In genomic region chr17:33292981-33293867, GRCh38 we compare ENCODE assay signal across 9 cellular contexts. TPM values are rescaled to one million over a fixed set of nuclear protein-coding genes. Genes with fewer than 3 reads are reported as not detected.
DNase-seq lines count a peak whose midpoint lies in the region; ATAC-seq and TF ChIP-seq lines count a peak whose summit lies in the region.
"Had no signal": no experiment of that assay in that cellular context is flagged by ENCODE, and none has a peak within 500 bp of the region (broad histone marks: within the 10 kb centered on the region; RNA-seq: fewer than 3 reads in every experiment).

ASIC2 (minus strand) TSS chr17:33293295.

- intact Hi-C loops in activated T-helper 2 cell treated with anti-CD3 and anti-CD28 coated beads, Interferon-gamma antibody, Interleukin-2, Interleukin-4, amounts not matched to agents 10 μg/mL and 5 μg/mL and 100 μg/mL, durations not matched to agents 14 hours and 24 hours and 36 hours (cut with micrococcal nuclease): no loop called here

- no peaks in the 10 kb centered on the region for H3K9me3 Mint-ChIP-seq in osteocyte (ENCODE audit: unreplicated experiment)
- no peaks in the 10 kb centered on the region for H3K9me3 Mint-ChIP-seq in activated T-helper 2 cell treated with anti-CD3 and anti-CD28 coated beads, Interferon-gamma antibody, Interleukin-2, Interleukin-4, amounts not matched to agents 10 μg/mL and 5 μg/mL and 100 μg/mL, durations not matched to agents 14 hours and 24 hours and 36 hours
- H3K9me3 Mint-ChIP-seq: activated naive CD4-positive, alpha-beta T cell treated with anti-CD3 and anti-CD28 coated beads, Interleukin-2, amount 50 U/mL, for 72 hours had no signal

- H3K27ac ChIP-seq in epithelial cell of prostate: no peak within 1 kb of the TSS

- H3K36me3 Mint-ChIP-seq in osteocyte (ENCODE audit: unreplicated experiment): no peaks in the 10 kb centered on the region
- no peaks in the 10 kb centered on the region for H3K36me3 Mint-ChIP-seq in activated T-helper 2 cell treated with anti-CD3 and anti-CD28 coated beads, Interferon-gamma antibody, Interleukin-2, Interleukin-4, amounts not matched to agents 10 μg/mL and 5 μg/mL and 100 μg/mL, durations not matched to agents 14 hours and 24 hours and 36 hours (ENCODE audit: low read depth)

- no peak for TF ChIP-seq CTCF in osteocyte (IDR thresholded peaks at IDR 0.05)
- no peak for TF ChIP-seq CTCF in GM20000 (IDR thresholded peaks at IDR 0.05; ENCODE audit: extremely low read depth, missing control alignments)

- peak; percentile 75 for DNase-seq in Caki2 (ENCODE audit: low read depth)
- peak; percentile 52 for DNase-seq in NOMO-1 treated with DMSO at 0.1 percent for 48 hours (lab: John Stamatoyannopoulos, UW; ENCODE audit: unreplicated experiment)
- DNase-seq in epithelial cell of prostate (ENCODE audit: low read depth, low spot score): peak; percentile 10
- DNase-seq in occipital lobe (lab: John Stamatoyannopoulos, UW): peak; percentile 62
- DNase-seq in osteocyte (ENCODE audit: extremely low spot score, unreplicated experiment): no peak
- DNase-seq in activated T-helper 2 cell treated with anti-CD3 and anti-CD28 coated beads, Interferon-gamma antibody, Interleukin-2, Interleukin-4, amounts not matched to agents 10 μg/mL and 5 μg/mL and 100 μg/mL, durations not matched to agents 14 hours and 24 hours and 36 hours (ENCODE audit: low spot score): no peak
- DNase-seq in GM20000 (ENCODE audit: low spot score): no peak

- peaks cover 8% of the 10 kb centered on the region for H3K4me1 Mint-ChIP-seq in osteocyte (ENCODE audit: unreplicated experiment)
- H3K4me1 Mint-ChIP-seq in activated T-helper 2 cell treated with anti-CD3 and anti-CD28 coated beads, Interferon-gamma antibody, Interleukin-2, Interleukin-4, amounts not matched to agents 10 μg/mL and 5 μg/mL and 100 μg/mL, durations not matched to agents 14 hours and 24 hours and 36 hours (ENCODE audit: low read depth): no peaks in the 10 kb centered on the region

- no peak for ATAC-seq in HG03025 (IDR thresholded peaks at IDR 0.05; ENCODE audit: low FRiP score, unreplicated experiment)

- in situ Hi-C loops in Caki2 (cut with HindIII; ENCODE audit: low pct_unique_long_range_greater_than_20kb, low sequenced_read_pairs): no loop called here

- H3K27ac Mint-ChIP-seq in osteocyte (ENCODE audit: unreplicated experiment): no peak within 1 kb of the TSS
- no peak within 1 kb of the TSS for H3K27ac Mint-ChIP-seq in activated T-helper 2 cell treated with anti-CD3 and anti-CD28 coated beads, Interferon-gamma antibody, Interleukin-2, Interleukin-4, amounts not matched to agents 10 μg/mL and 5 μg/mL and 100 μg/mL, durations not matched to agents 14 hours and 24 hours and 36 hours
- H3K27ac Mint-ChIP-seq: activated naive CD4-positive, alpha-beta T cell treated with anti-CD3 and anti-CD28 coated beads, Interleukin-2, amount 50 U/mL, for 72 hours had no signal

- peaks cover 41% of the 10 kb centered on the region for H3K27me3 Mint-ChIP-seq in osteocyte (ENCODE audit: unreplicated experiment)
- H3K27me3 Mint-ChIP-seq in activated T-helper 2 cell treated with anti-CD3 and anti-CD28 coated beads, Interferon-gamma antibody, Interleukin-2, Interleukin-4, amounts not matched to agents 10 μg/mL and 5 μg/mL and 100 μg/mL, durations not matched to agents 14 hours and 24 hours and 36 hours (ENCODE audit: low read depth): peaks cover 45% of the 10 kb centered on the region

- no peak within 1 kb of the TSS for H3K4me3 Mint-ChIP-seq in osteocyte (ENCODE audit: unreplicated experiment)
- H3K4me3 Mint-ChIP-seq in activated T-helper 2 cell treated with anti-CD3 and anti-CD28 coated beads, Interferon-gamma antibody, Interleukin-2, Interleukin-4, amounts not matched to agents 10 μg/mL and 5 μg/mL and 100 μg/mL, durations not matched to agents 14 hours and 24 hours and 36 hours (ENCODE audit: low read depth): no peak within 1 kb of the TSS

RNA-seq across cellular contexts. Expression of gene ASIC2, which starts in this region (rescaled TPM):
- 2.4 and 2.5 TPM in 2 replicates for total RNA-seq in Caki2 (2014; rRNA removed; shearing (Covaris generic); ENCODE audit: low replicate concordance)
- total RNA-seq in occipital lobe (13.1 TPM), osteocyte (not detected in 2 replicates)
- not detected in 2 replicates for total RNA-seq in activated T-helper 2 cell treated with anti-CD3 and anti-CD28 coated beads, Interferon-gamma antibody, Interleukin-2, Interleukin-4, amounts not matched to agents 10 μg/mL and 5 μg/mL and 100 μg/mL, durations not matched to agents 14 hours and 24 hours and 36 hours
- total RNA-seq: activated naive CD4-positive, alpha-beta T cell treated with anti-CD3 and anti-CD28 coated beads, Interleukin-2, amount 50 U/mL, for 72 hours had no signal

Comparison
In these comparisons a context has a peak if more than half of its experiments do, and no peak if none do; other contexts are left out.
1. DNase-seq: peak in Caki2 (single experiment), NOMO-1 treated with DMSO at 0.1 percent for 48 hours (single experiment), epithelial cell of prostate (single experiment) and occipital lobe (single experiment); none in osteocyte (single experiment), activated T-helper 2 cell treated with anti-CD3 and anti-CD28 coated beads, Interferon-gamma antibody, Interleukin-2, Interleukin-4, amounts not matched to agents 10 μg/mL and 5 μg/mL and 100 μg/mL, durations not matched to agents 14 hours and 24 hours and 36 hours (single experiment) and GM20000 (single experiment).